Comparison of ENCODE assay signal across 8 cellular contexts in genomic region chr1:154405762-154406571, GRCh38. TPM values are rescaled to one million over a fixed set of nuclear protein-coding genes. Genes with fewer than 3 reads are reported as not detected.
DNase-seq lines count a peak whose midpoint lies in the region; ATAC-seq and TF ChIP-seq lines count a peak whose summit lies in the region.

No MANE protein-coding gene starts in this region.

- intact Hi-C loops in testis (cut with DNase I; ENCODE audit: low total_unique reads): loop anchor here (10.0 kb wide), 1 partner anchor 69 kb away; no protein-coding TSS in a partner anchor

- H3K27me3 ChIP-seq in CD4-positive, CD25-positive, alpha-beta regulatory T cell (ENCODE audit: control insufficient read depth, insufficient read depth, low read length): no peaks in the 10 kb centered on the region
- H3K27me3 ChIP-seq in testis: no peaks in the 10 kb centered on the region

- H3K27me3 Mint-ChIP-seq in CD4-positive, CD25-positive, alpha-beta regulatory T cell: no peaks in the 10 kb centered on the region
- H3K27me3 Mint-ChIP-seq in activated T-cell treated with anti-CD3 and anti-CD28 coated beads, Interleukin-2, amount 50 U/mL, for 24 hours: no peaks in the 10 kb centered on the region
- H3K27me3 Mint-ChIP-seq in nephron (ENCODE audit: low read depth): peaks cover 61% of the 10 kb centered on the region

- TF ChIP-seq POLR2A in testis (IDR thresholded peaks at IDR 0.05): no peak

- peak overlapping the region; percentile 84 to 98 (median 96) for H3K27ac Mint-ChIP-seq in CD4-positive, CD25-positive, alpha-beta regulatory T cell
- H3K27ac Mint-ChIP-seq in activated T-cell treated with anti-CD3 and anti-CD28 coated beads, Interleukin-2, amount 50 U/mL, for 24 hours: peak overlapping the region; percentile 95
- peak overlapping the region; percentile 34 to 82 (median 57) for H3K27ac Mint-ChIP-seq in nephron

- H3K36me3 ChIP-seq in CD4-positive, CD25-positive, alpha-beta regulatory T cell (ENCODE audit: control insufficient read depth, insufficient read depth, low read length): no peaks in the 10 kb centered on the region
- H3K36me3 ChIP-seq in testis (ENCODE audit: low read depth, missing control alignments): no peaks in the 10 kb centered on the region

- WGBS in testis, 2 donors: 7 to 11% methylated on average over 24 to 36 of the region's 39 CpGs

- peak overlapping the region; percentile 95 to 99 (median 98) for H3K4me3 Mint-ChIP-seq in CD4-positive, CD25-positive, alpha-beta regulatory T cell
- peak overlapping the region; percentile 86 for H3K4me3 Mint-ChIP-seq in activated T-cell treated with anti-CD3 and anti-CD28 coated beads, Interleukin-2, amount 50 U/mL, for 24 hours
- H3K4me3 Mint-ChIP-seq in nephron: peak overlapping the region; percentile 80 to 83 (median 81)

- H3K9me3 Mint-ChIP-seq in CD4-positive, CD25-positive, alpha-beta regulatory T cell: no peaks in the 10 kb centered on the region
- H3K9me3 Mint-ChIP-seq in activated T-cell treated with anti-CD3 and anti-CD28 coated beads, Interleukin-2, amount 50 U/mL, for 24 hours: no peaks in the 10 kb centered on the region
- H3K9me3 Mint-ChIP-seq in nephron: no peaks in the 10 kb centered on the region

- peak overlapping the region; percentile 87 for H3K27ac ChIP-seq in CD4-positive, CD25-positive, alpha-beta regulatory T cell (ENCODE audit: insufficient read depth, low read length, poor library complexity, severe bottlenecking)
- H3K27ac ChIP-seq in testis: peak overlapping the region; percentile 88 to 89

- peak; percentile 37 to 53 (median 45) for DNase-seq in CD4-positive, CD25-positive, alpha-beta regulatory T cell
- DNase-seq in GM20000 (ENCODE audit: low spot score) (peak; percentile 44), NCI-H460 (ENCODE audit: extremely low read depth, low read depth) (peak; percentile 66), fibroblast of peridontal ligament (ENCODE audit: extremely low read depth) (peak; percentile 70), testis (peak; percentile 73)
- peak; percentile 81 for DNase-seq in activated T-cell treated with anti-CD3 and anti-CD28 coated beads, Interleukin-2, amount 50 U/mL, for 24 hours

- H3K4me3 ChIP-seq in CD4-positive, CD25-positive, alpha-beta regulatory T cell (ENCODE audit: low read depth, low read length): peak overlapping the region; percentile 93
- H3K4me3 ChIP-seq in testis: peak overlapping the region; percentile 58 to 77

- peaks cover 14 to 77% (median 52%) of the 10 kb centered on the region in 4 donors for H3K4me1 Mint-ChIP-seq in CD4-positive, CD25-positive, alpha-beta regulatory T cell
- H3K4me1 Mint-ChIP-seq in activated T-cell treated with anti-CD3 and anti-CD28 coated beads, Interleukin-2, amount 50 U/mL, for 24 hours (ENCODE audit: low read depth): peaks cover 93% of the 10 kb centered on the region
- H3K4me1 Mint-ChIP-seq in nephron: peaks cover 32% of the 10 kb centered on the region

- H3K4me1 ChIP-seq in CD4-positive, CD25-positive, alpha-beta regulatory T cell (ENCODE audit: control insufficient read depth, insufficient read depth, low read length, poor library complexity, severe bottlenecking): peaks cover 84% of the 10 kb centered on the region
- peaks cover 30% of the 10 kb centered on the region for H3K4me1 ChIP-seq in testis

- ATAC-seq in CD4-positive, CD25-positive, alpha-beta regulatory T cell (ENCODE audit: low read depth in 2 of 2): peak; percentile 2 to 5
- no peak for ATAC-seq in HG03159 (IDR thresholded peaks at IDR 0.05; ENCODE audit: unreplicated experiment)

- no peaks in the 10 kb centered on the region for H3K9me3 ChIP-seq in CD4-positive, CD25-positive, alpha-beta regulatory T cell (ENCODE audit: control insufficient read depth in 2 of 2, low read length in 2 of 2)
- H3K9me3 ChIP-seq in testis: no peaks in the 10 kb centered on the region

- peaks cover 7% of the 10 kb centered on the region for H3K36me3 Mint-ChIP-seq in CD4-positive, CD25-positive, alpha-beta regulatory T cell
- no peaks in the 10 kb centered on the region for H3K36me3 Mint-ChIP-seq in activated T-cell treated with anti-CD3 and anti-CD28 coated beads, Interleukin-2, amount 50 U/mL, for 24 hours (ENCODE audit: low read depth)
- no peaks in the 10 kb centered on the region for H3K36me3 Mint-ChIP-seq in nephron (ENCODE audit: low read depth)

- TF ChIP-seq CTCF in GM20000 (IDR thresholded peaks at IDR 0.05; ENCODE audit: extremely low read depth, missing control alignments): peak; percentile 41
- peak in 2 of 3 experiments; percentile 5 to 18 for TF ChIP-seq CTCF in nephron (IDR thresholded peaks at IDR 0.05; ENCODE audit: unreplicated experiment in 3 of 3)
- peak in 2 of 3 experiments; percentile 23 to 28 for TF ChIP-seq CTCF in testis (IDR thresholded peaks at IDR 0.05)

RNA-seq across cellular contexts. Expression of gene IL6R, which starts 0.8 kb away (rescaled TPM):
- 135 TPM for total RNA-seq in CD4-positive, CD25-positive, alpha-beta regulatory T cell
- 10 to 100 TPM; 54.5 to 84.4 (median 62.2) TPM for polyA plus RNA-seq in CD4-positive, CD25-positive, alpha-beta regulatory T cell
- 4.9 and 7.6 TPM in 2 replicates for total RNA-seq in NCI-H460 (2014; rRNA removed; shearing (Covaris generic))
- 10.5 and 14.7 TPM in 2 replicates for polyA plus RNA-seq in NCI-H460 (2014; cell fraction: nucleus; rRNA removed)
- total RNA-seq in testis: 10 to 100 TPM; 25.0 to 29.7 TPM
- 8.5 TPM for polyA plus RNA-seq in testis (ENCODE audit: insufficient read depth, low read depth, low replicate concordance)
